Comparison of ENCODE assay signal across 15 cellular contexts in the genomic region with DNA sequence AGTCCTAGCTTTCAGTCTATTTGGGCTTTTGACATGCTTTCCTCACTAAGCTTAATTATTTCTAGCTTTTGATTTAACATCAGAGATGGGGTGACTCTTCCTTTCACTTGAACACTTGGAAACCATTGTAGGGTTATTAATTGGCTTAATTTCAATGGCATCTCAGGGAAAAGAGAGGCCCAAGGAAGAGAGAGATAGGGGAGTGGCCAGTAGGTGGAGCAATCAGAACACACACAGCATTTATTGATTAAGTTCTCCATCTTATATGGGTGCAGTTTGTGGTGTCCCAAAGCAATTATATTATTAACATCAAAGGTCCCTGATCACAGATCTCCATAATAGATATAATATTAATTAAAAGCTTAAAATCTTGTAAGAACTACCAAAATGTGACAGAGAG.
DNase-seq lines count a peak whose midpoint lies in the region; ATAC-seq and TF ChIP-seq lines count a peak whose summit lies in the region.
"Had no signal": no experiment of that assay in that cellular context is flagged by ENCODE, and none has a peak within 500 bp of the region (broad histone marks: within the 10 kb centered on the region; RNA-seq: fewer than 3 reads in every experiment).

No MANE protein-coding gene starts in this region.

- no peaks in the 10 kb centered on the region for H3K36me3 Mint-ChIP-seq in brain
- H3K36me3 Mint-ChIP-seq: activated CD8-positive, alpha-beta memory T cell treated with anti-CD3 and anti-CD28 coated beads, Interleukin-2, amount 10 ng/mL, durations not matched to agents 7 days and 5 days; natural killer cell had no signal

- peaks cover 0 to 4% (median 0%) of the 10 kb centered on the region in 5 experiments for H3K9me3 Mint-ChIP-seq in brain

- TF ChIP-seq CTCF in brain (conservative IDR thresholded peaks at IDR 0.05), result peak; percentile 18 to 44

- H3K27me3 Mint-ChIP-seq in brain, result peaks cover 5% of the 10 kb centered on the region
- H3K27me3 Mint-ChIP-seq: activated CD8-positive, alpha-beta memory T cell treated with anti-CD3 and anti-CD28 coated beads, Interleukin-2, amount 10 ng/mL, durations not matched to agents 7 days and 5 days had no signal

- peak; percentile 9 for DNase-seq in DMS53 (lab: John Stamatoyannopoulos, UW)
- no peak for DNase-seq in DMS53 treated with DMSO at 0.1 percent for 48 hours (lab: John Stamatoyannopoulos, UW; ENCODE audit: unreplicated experiment)
- DNase-seq in LHCN-M2 (ENCODE audit: low read depth), result peak; percentile 0
- peak; percentile 1 for DNase-seq in myocyte (ENCODE audit: low read depth)
- no peak for DNase-seq in activated effector memory CD4-positive, alpha-beta T cell treated with anti-CD3 and anti-CD28 coated beads, Interleukin-2, amount 50 U/mL, for 16 hours
- DNase-seq: activated CD8-positive, alpha-beta memory T cell treated with anti-CD3 and anti-CD28 coated beads, Interleukin-2, amount 10 ng/mL, durations not matched to agents 7 days and 5 days; amniotic stem cell; HCEC 1CT; MG63; natural killer cell; stimulated activated CD4-positive, alpha-beta T cell treated with anti-CD3 and anti-CD28 coated beads, Interleukin-12 subunit alpha, Interleukin-12 subunit beta, amount 100 ng/mL, for 4 hours; T-helper 9 cell had no signal

- no peak overlapping the region for H3K27ac Mint-ChIP-seq in brain
- H3K27ac Mint-ChIP-seq: activated CD8-positive, alpha-beta memory T cell treated with anti-CD3 and anti-CD28 coated beads, Interleukin-2, amount 10 ng/mL, durations not matched to agents 7 days and 5 days; natural killer cell had no signal

- H3K4me1 Mint-ChIP-seq in brain, result no peaks in the 10 kb centered on the region
- H3K4me1 Mint-ChIP-seq: activated CD8-positive, alpha-beta memory T cell treated with anti-CD3 and anti-CD28 coated beads, Interleukin-2, amount 10 ng/mL, durations not matched to agents 7 days and 5 days; natural killer cell had no signal

- ATAC-seq in HG02610 (IDR thresholded peaks at IDR 0.05; ENCODE audit: unreplicated experiment) (no peak), GM18909 (IDR thresholded peaks at IDR 0.05; ENCODE audit: poor library complexity, unreplicated experiment) (no peak)
- ATAC-seq: activated CD8-positive, alpha-beta memory T cell treated with anti-CD3 and anti-CD28 coated beads, Interleukin-2, amount 10 ng/mL, durations not matched to agents 7 days and 5 days; natural killer cell had no signal

- H3K4me3 Mint-ChIP-seq in brain, result no peak overlapping the region
- H3K4me3 Mint-ChIP-seq: activated CD8-positive, alpha-beta memory T cell treated with anti-CD3 and anti-CD28 coated beads, Interleukin-2, amount 10 ng/mL, durations not matched to agents 7 days and 5 days; natural killer cell had no signal

Comparison
In these comparisons a context has a peak if more than half of its experiments do, and no peak if none do; other contexts are left out.
1. DNase-seq: peak in DMS53 (single experiment), LHCN-M2 (single experiment) and myocyte (single experiment); none in DMS53 treated with DMSO at 0.1 percent for 48 hours (single experiment) and activated effector memory CD4-positive, alpha-beta T cell treated with anti-CD3 and anti-CD28 coated beads, Interleukin-2, amount 50 U/mL, for 16 hours (single experiment).